ENCODE assay signal across 8 cellular contexts in genomic region chr14:74085828-74086227, GRCh38. TPM values are rescaled to one million over a fixed set of nuclear protein-coding genes. Genes with fewer than 3 reads are reported as not detected.
DNase-seq lines count a peak whose midpoint lies in the region; ATAC-seq and TF ChIP-seq lines count a peak whose summit lies in the region.

No MANE protein-coding gene starts in this region.

- no peak overlapping the region for H2AFZ ChIP-seq in Karpas-422 (ENCODE audit: low read length)

- H3K4me2 ChIP-seq in Karpas-422 (ENCODE audit: low read depth, low read length, poor library complexity, severe bottlenecking): peak overlapping the region; percentile 88

- DNase-seq in CD8-positive, alpha-beta memory T cell: no peak
- DNase-seq in Karpas-422 (peak; percentile 77), NCI-H128 (lab: John Stamatoyannopoulos, UW; ENCODE audit: unreplicated experiment) (no peak), NCI-H187 treated with DMSO at 0.1 percent for 48 hours (lab: John Stamatoyannopoulos, UW) (no peak)
- no peak for DNase-seq in naive thymus-derived CD4-positive, alpha-beta T cell

- peak overlapping the region; percentile 64 for H3K27ac ChIP-seq in CD8-positive, alpha-beta memory T cell (ENCODE audit: low read depth, low read length)
- H3K27ac ChIP-seq in Karpas-422 (ENCODE audit: low read length): peak overlapping the region; percentile 10; the same call in 1 of the 2 replicates
- H3K27ac ChIP-seq in naive thymus-derived CD4-positive, alpha-beta T cell (ENCODE audit: low read depth, low read length): peak overlapping the region; percentile 77

- POLR2A ChIA-PET in CD8-positive, alpha-beta memory T cell (lab: Charles Lee): no interaction called here
- POLR2A ChIA-PET in naive thymus-derived CD4-positive, alpha-beta T cell (lab: Charles Lee): no interaction called here

- peaks cover 26% of the 10 kb centered on the region for H3K4me1 ChIP-seq in CD8-positive, alpha-beta memory T cell (ENCODE audit: insufficient read depth, low read length)
- peaks cover 24% of the 10 kb centered on the region for H3K4me1 ChIP-seq in Karpas-422 (ENCODE audit: low read length)
- H3K4me1 ChIP-seq in naive thymus-derived CD4-positive, alpha-beta T cell (ENCODE audit: control insufficient read depth in 2 of 2, insufficient read depth in 2 of 2, low read length in 2 of 2): peaks cover 10 to 16% of the 10 kb centered on the region in 2 donors

- peak overlapping the region in 5 of 8 donors; percentile 82 to 99 (median 97) for H3K27ac Mint-ChIP-seq in CD8-positive, alpha-beta memory T cell
- H3K27ac Mint-ChIP-seq in brain: peak overlapping the region; percentile 91 to 96 (median 95)
- H3K27ac Mint-ChIP-seq in naive thymus-derived CD4-positive, alpha-beta T cell: peak overlapping the region; percentile 90 to 99 (median 94)

- H3K4me3 ChIP-seq in CD8-positive, alpha-beta memory T cell (ENCODE audit: low read length): peak overlapping the region; percentile 80
- H3K4me3 ChIP-seq in Karpas-422 (ENCODE audit: low read length): peak overlapping the region; percentile 81
- H3K4me3 ChIP-seq in naive thymus-derived CD4-positive, alpha-beta T cell (ENCODE audit: low read length): peak overlapping the region; percentile 78

- no peaks in the 10 kb centered on the region for H3K9me3 ChIP-seq in CD8-positive, alpha-beta memory T cell (ENCODE audit: low read length)
- H3K9me3 ChIP-seq in Karpas-422 (ENCODE audit: low read length): no peaks in the 10 kb centered on the region
- H3K9me3 ChIP-seq in naive thymus-derived CD4-positive, alpha-beta T cell (ENCODE audit: control insufficient read depth in 2 of 3, low read length in 3 of 3): no peaks in the 10 kb centered on the region

- no peaks in the 10 kb centered on the region for H3K9me3 Mint-ChIP-seq in CD8-positive, alpha-beta memory T cell
- no peaks in the 10 kb centered on the region for H3K9me3 Mint-ChIP-seq in brain
- peaks cover 0 to 4% (median 0%) of the 10 kb centered on the region in 11 donors for H3K9me3 Mint-ChIP-seq in naive thymus-derived CD4-positive, alpha-beta T cell

- ATAC-seq in naive thymus-derived CD4-positive, alpha-beta T cell: no peak
- ATAC-seq in HG02642 (IDR thresholded peaks at IDR 0.05; ENCODE audit: poor library complexity, unreplicated experiment) (no peak), GM21447 (IDR thresholded peaks at IDR 0.05; ENCODE audit: unreplicated experiment) (no peak)

- H4K20me1 ChIP-seq in Karpas-422 (ENCODE audit: insufficient read depth, low read depth, low read length): no peaks in the 10 kb centered on the region

- peaks cover 37 to 55% (median 44%) of the 10 kb centered on the region in 3 donors for H3K4me1 Mint-ChIP-seq in CD8-positive, alpha-beta memory T cell
- H3K4me1 Mint-ChIP-seq in brain: peaks cover 40% of the 10 kb centered on the region
- H3K4me1 Mint-ChIP-seq in naive thymus-derived CD4-positive, alpha-beta T cell: peaks cover 20 to 60% (median 44%) of the 10 kb centered on the region in 7 donors

- H3K79me2 ChIP-seq in Karpas-422 (ENCODE audit: low read length): peaks cover 59% of the 10 kb centered on the region

- H3K9me2 ChIP-seq in Karpas-422 (replicated peaks; ENCODE audit: insufficient read depth, low read length): no peaks in the 10 kb centered on the region

- intact Hi-C loops in naive thymus-derived CD4-positive, alpha-beta T cell (cut with micrococcal nuclease): loop anchor here (2.0 to 10.0 kb wide), 8 partner anchors 199 to 1899 kb away; partner anchors contain the start of genes DCAF4 (in 1 of the 2), IFT43 (in 1 of the 2), PSEN1 (in 1 of the 2) and RIOX1 (in 1 of the 2)

- no peak for TF ChIP-seq CTCF in brain (conservative IDR thresholded peaks at IDR 0.05)

- peaks cover 4 to 19% (median 7%) of the 10 kb centered on the region in 3 donors for H3K36me3 Mint-ChIP-seq in CD8-positive, alpha-beta memory T cell
- peaks cover 4% of the 10 kb centered on the region for H3K36me3 Mint-ChIP-seq in brain
- H3K36me3 Mint-ChIP-seq in naive thymus-derived CD4-positive, alpha-beta T cell: peaks cover 1 to 9% (median 7%) of the 10 kb centered on the region in 5 donors

- H3K36me3 ChIP-seq in CD8-positive, alpha-beta memory T cell (ENCODE audit: insufficient read depth, low read length): no peaks in the 10 kb centered on the region
- peaks cover 7% of the 10 kb centered on the region; the same call in 1 of the 2 replicates for H3K36me3 ChIP-seq in Karpas-422 (ENCODE audit: insufficient read depth, low read length)
- H3K36me3 ChIP-seq in naive thymus-derived CD4-positive, alpha-beta T cell (ENCODE audit: control insufficient read depth in 2 of 3, insufficient read depth in 3 of 3, low read length in 3 of 3): no peaks in the 10 kb centered on the region

- H3K4me3 Mint-ChIP-seq in CD8-positive, alpha-beta memory T cell: peak overlapping the region; percentile 86 to 100 (median 99)
- H3K4me3 Mint-ChIP-seq in brain: peak overlapping the region; percentile 96 to 98 (median 98)
- peak overlapping the region; percentile 89 to 100 (median 96) for H3K4me3 Mint-ChIP-seq in naive thymus-derived CD4-positive, alpha-beta T cell

- H3K27me3 ChIP-seq in CD8-positive, alpha-beta memory T cell (ENCODE audit: insufficient read depth, low read length, poor library complexity, severe bottlenecking): no peaks in the 10 kb centered on the region
- no peaks in the 10 kb centered on the region for H3K27me3 ChIP-seq in Karpas-422 (ENCODE audit: low read length)
- H3K27me3 ChIP-seq in naive thymus-derived CD4-positive, alpha-beta T cell (ENCODE audit: control insufficient read depth in 2 of 2, insufficient read depth in 2 of 2, low read length in 2 of 2): no peaks in the 10 kb centered on the region

- peaks cover 0 to 5% of the 10 kb centered on the region in 2 donors for H3K27me3 Mint-ChIP-seq in CD8-positive, alpha-beta memory T cell
- H3K27me3 Mint-ChIP-seq in brain: peaks cover 13% of the 10 kb centered on the region
- H3K27me3 Mint-ChIP-seq in naive thymus-derived CD4-positive, alpha-beta T cell: peaks cover 0 to 4% (median 0%) of the 10 kb centered on the region in 5 donors

- CTCF ChIA-PET in CD8-positive, alpha-beta memory T cell (lab: Charles Lee): no interaction called here
- CTCF ChIA-PET in naive thymus-derived CD4-positive, alpha-beta T cell (lab: Charles Lee): no interaction called here

- H3K9ac ChIP-seq in Karpas-422 (ENCODE audit: low read length): peak overlapping the region; percentile 81

RNA-seq across cellular contexts. Expression of gene LIN52, which starts 1.1 kb away (rescaled TPM):
- total RNA-seq in CD8-positive, alpha-beta memory T cell: 10 to 100 TPM; 17.7 to 19.3 TPM
- polyA plus RNA-seq in CD8-positive, alpha-beta memory T cell: 13.9 TPM
- total RNA-seq in Karpas-422 (2014; rRNA removed; shearing (Covaris generic); ENCODE audit: low replicate concordance): 17.1 and 34.0 TPM in 2 replicates
- polyA plus RNA-seq in brain (ENCODE audit: insufficient read depth, low read depth, low replicate concordance): 9.0 TPM
- total RNA-seq in naive thymus-derived CD4-positive, alpha-beta T cell: 10 to 100 TPM in 1 of 5 experiments, 1 to 10 TPM in 4; 6.6 to 16.3 (median 9.4) TPM
- polyA plus RNA-seq in naive thymus-derived CD4-positive, alpha-beta T cell: 10 to 100 TPM; 12.4 to 13.8 TPM

RNA-seq across cellular contexts. Expression of gene ALDH6A1, which starts 1.6 kb away (rescaled TPM):
- 10 to 100 TPM; 10.6 to 12.5 TPM for total RNA-seq in CD8-positive, alpha-beta memory T cell
- 26.0 TPM for polyA plus RNA-seq in CD8-positive, alpha-beta memory T cell
- total RNA-seq in Karpas-422 (2014; rRNA removed; shearing (Covaris generic); ENCODE audit: low replicate concordance): 24.2 and 43.0 TPM in 2 replicates
- 54.6 TPM for polyA plus RNA-seq in brain (ENCODE audit: insufficient read depth, low read depth, low replicate concordance)
- total RNA-seq in naive thymus-derived CD4-positive, alpha-beta T cell: 10 to 100 TPM in 4 of 5 experiments, 1 to 10 TPM in 1; 8.9 to 23.7 (median 19.2) TPM
- 10 to 100 TPM; 28.2 to 39.9 TPM for polyA plus RNA-seq in naive thymus-derived CD4-positive, alpha-beta T cell

Comparison
In these comparisons a context has a peak if more than half of its experiments do, and no peak if none do; other contexts are left out.
1. H3K27ac ChIP-seq: peak in every context shown above with its lines; median percentile 77 in naive thymus-derived CD4-positive, alpha-beta T cell; 64 in CD8-positive, alpha-beta memory T cell; 10 in Karpas-422.